ENCODE assay signal across 6 cellular contexts in the genomic region with DNA sequence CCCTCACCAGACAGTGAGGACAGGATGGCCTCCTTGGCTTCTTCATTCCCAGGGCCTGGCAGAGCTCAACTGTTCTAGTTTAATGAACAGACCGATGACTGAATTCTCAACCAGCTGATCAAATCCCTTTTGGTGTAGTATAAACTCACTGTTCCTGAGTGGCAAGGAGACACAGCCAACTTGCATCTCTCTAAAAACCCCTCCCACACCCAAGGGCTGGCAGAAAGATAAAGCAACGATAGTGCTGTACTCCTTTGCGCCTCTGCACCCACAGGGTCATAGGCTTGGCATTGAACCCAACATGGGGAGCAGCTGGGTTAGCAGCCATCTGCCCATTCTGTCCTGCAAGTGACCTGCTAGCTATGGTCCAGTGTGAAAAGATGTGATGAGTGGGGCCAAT.
"Had no signal": no experiment of that assay in that cellular context is flagged by ENCODE, and none has a peak within 500 bp of the region (broad histone marks: within the 10 kb centered on the region; RNA-seq: fewer than 3 reads in every experiment).

No MANE protein-coding gene starts in this region.

- H3K4me3 Mint-ChIP-seq: GM23338, H9, IgD-negative memory B cell had no signal

- DNase-seq: H9, HCEC 1CT, KBM-7 had no signal

- H3K27ac ChIP-seq: KMS-11 had no signal

- ATAC-seq: GM23338 had no signal

- H3K27me3 Mint-ChIP-seq: IgD-negative memory B cell had no signal

- H3K9me3 Mint-ChIP-seq: GM23338 had no signal

- H3K4me3 ChIP-seq: GM23338 had no signal

- H3K27ac Mint-ChIP-seq: GM23338 had no signal
